18 cellular contexts compared by ENCODE assay signal in the genomic region with DNA sequence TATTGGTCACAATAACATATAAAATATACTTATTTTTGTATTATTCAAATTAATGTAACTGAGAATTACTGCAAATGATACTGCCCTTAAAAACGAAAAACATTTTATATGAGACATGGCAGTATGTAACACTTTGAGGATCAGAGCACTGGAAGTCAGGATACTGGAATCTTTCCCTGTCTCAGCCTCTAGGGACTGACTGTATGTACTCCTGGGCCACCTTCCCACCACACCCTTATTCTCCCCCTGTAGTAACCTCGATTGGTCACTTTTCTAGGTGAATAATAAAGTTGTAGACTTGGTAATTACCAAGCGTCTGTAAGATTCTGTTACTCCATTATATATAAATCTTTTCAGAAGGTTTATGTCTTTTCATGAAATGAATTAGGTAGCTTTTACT. TPM values are rescaled to one million over a fixed set of nuclear protein-coding genes. Genes with fewer than 3 reads are reported as not detected.
"Had no signal": no experiment of that assay in that cellular context is flagged by ENCODE, and none has a peak within 500 bp of the region (broad histone marks: within the 10 kb centered on the region; RNA-seq: fewer than 3 reads in every experiment).

No MANE protein-coding gene starts in this region.

- ATAC-seq: activated CD4-positive, CD25-positive, alpha-beta regulatory T cell treated with anti-CD3 and anti-CD28 coated beads, Interleukin-2, amount 50 U/mL, for 24 hours; activated CD8-positive, alpha-beta memory T cell treated with anti-CD3 and anti-CD28 coated beads, Interleukin-2, amount 10 ng/mL, durations not matched to agents 7 days and 5 days; activated CD8-positive, alpha-beta T cell treated with anti-CD3 and anti-CD28 coated beads for 36 hours; natural killer cell; sciatic nerve; stimulated activated memory B cell treated with anti-CD40 and anti-IgM and Interleukin-4, amounts not matched to agents 10 μg/mL and 1 μg/mL and 100 μg/mL, for 72 hours had no signal

- DNase-seq: activated CD4-positive, alpha-beta T cell treated with anti-CD3 and anti-CD28 coated beads, Interleukin-2, amount 10 ng/mL, durations not matched to agents 24 days and 14 days; activated CD8-positive, alpha-beta memory T cell treated with anti-CD3 and anti-CD28 coated beads, Interleukin-2, amount 10 ng/mL, durations not matched to agents 7 days and 5 days; activated CD8-positive, alpha-beta T cell treated with anti-CD3 and anti-CD28 coated beads for 36 hours; activated effector memory CD4-positive, alpha-beta T cell treated with anti-CD3 and anti-CD28 coated beads, Interleukin-2, amount 50 U/mL, for 16 hours; activated naive CD4-positive, alpha-beta T cell treated with anti-CD3 and anti-CD28 coated beads, Interleukin-2, amount 10 ng/mL, durations not matched to agents 7 days and 5 days; activated T-cell treated with anti-CD3 and anti-CD28 coated beads for 4 hours; heart right ventricle; immature natural killer cell; left lung; mammary epithelial cell; natural killer cell; small intestine; stimulated activated CD4-positive, alpha-beta T cell treated with anti-CD3 and anti-CD28 coated beads, Interleukin-15, amount 100 ng/mL, for 24 hours; stomach; transverse colon had no signal

RNA-seq across cellular contexts. Expression of a gene that starts 43.0 kb away (rescaled TPM):
- total RNA-seq: activated CD4-positive, alpha-beta T cell treated with anti-CD3 and anti-CD28 coated beads, Interleukin-2, amount 10 ng/mL, durations not matched to agents 24 days and 14 days; activated CD8-positive, alpha-beta T cell treated with anti-CD3 and anti-CD28 coated beads for 36 hours had no signal

RNA-seq across cellular contexts. Expression of a gene that starts 43.4 kb away (rescaled TPM):
- total RNA-seq: activated CD4-positive, alpha-beta T cell treated with anti-CD3 and anti-CD28 coated beads, Interleukin-2, amount 10 ng/mL, durations not matched to agents 24 days and 14 days; activated CD8-positive, alpha-beta T cell treated with anti-CD3 and anti-CD28 coated beads for 36 hours; natural killer cell had no signal
